ENCODE assay signal across 32 cellular contexts in genomic region chrX:87310780-87311179, GRCh38.
DNase-seq lines count a peak whose midpoint lies in the region; ATAC-seq, FAIRE-seq and TF ChIP-seq lines count a peak whose summit lies in the region.
"Had no signal": no experiment of that assay in that cellular context is flagged by ENCODE, and none has a peak within 500 bp of the region (broad histone marks: within the 10 kb centered on the region; RNA-seq: fewer than 3 reads in every experiment).

No MANE protein-coding gene starts in this region.

- no peaks in the 10 kb centered on the region for H3K27me3 ChIP-seq in neural cell (ENCODE audit: insufficient read depth, low read depth, low read length)
- no peaks in the 10 kb centered on the region for H3K27me3 ChIP-seq in naive thymus-derived CD4-positive, alpha-beta T cell (ENCODE audit: control insufficient read depth in 2 of 2, insufficient read depth in 2 of 2, low read length in 2 of 2)
- H3K27me3 ChIP-seq: BE2C had no signal

- no peaks in the 10 kb centered on the region for H3K79me2 ChIP-seq in neural cell (replicated peaks; ENCODE audit: insufficient read depth, low read length)

- no peak overlapping the region for H3K4me2 ChIP-seq in neural cell (ENCODE audit: low read length)
- H3K4me2 ChIP-seq: A549; BLaER1; BLaER1 treated with 17β-estradiol and CSF1 and Interleukin-3, amounts not matched to agents 10 nM and 100 nM had no signal

- no peaks in the 10 kb centered on the region for H3K36me3 ChIP-seq in neural cell (ENCODE audit: insufficient read depth, low read length)
- H3K36me3 ChIP-seq in naive thymus-derived CD4-positive, alpha-beta T cell (ENCODE audit: control insufficient read depth in 2 of 3, insufficient read depth in 3 of 3, low read length in 3 of 3) = no peaks in the 10 kb centered on the region
- H3K36me3 ChIP-seq: BE2C; BLaER1; BLaER1 treated with 17β-estradiol and CSF1 and Interleukin-3, amounts not matched to agents 10 nM and 100 nM had no signal

- H3K9ac ChIP-seq in neural cell (ENCODE audit: low read length) = no peak overlapping the region
- H3K9ac ChIP-seq: BLaER1; BLaER1 treated with 17β-estradiol and CSF1 and Interleukin-3, amounts not matched to agents 10 nM and 100 nM had no signal

- peaks cover 0 to 6% (median 0%) of the 10 kb centered on the region in 11 donors for H3K9me3 Mint-ChIP-seq in naive thymus-derived CD4-positive, alpha-beta T cell
- H3K9me3 Mint-ChIP-seq: CD14-positive monocyte; CD4-positive, alpha-beta memory T cell; CD4-positive, alpha-beta T cell; CD8-positive, alpha-beta T cell had no signal

- no peak overlapping the region for H3K27ac Mint-ChIP-seq in naive thymus-derived CD4-positive, alpha-beta T cell
- H3K27ac Mint-ChIP-seq: B cell; CD14-positive monocyte; CD4-positive, alpha-beta memory T cell; CD4-positive, alpha-beta T cell; CD4-positive, CD25-positive, alpha-beta regulatory T cell; CD8-positive, alpha-beta memory T cell; CD8-positive, alpha-beta T cell had no signal

- CTCF ChIA-PET in naive thymus-derived CD4-positive, alpha-beta T cell (lab: Charles Lee) = no interaction called here

- no peak overlapping the region for H3K4me3 Mint-ChIP-seq in naive thymus-derived CD4-positive, alpha-beta T cell
- H3K4me3 Mint-ChIP-seq: B cell; CD14-positive monocyte; CD4-positive, alpha-beta memory T cell; CD4-positive, alpha-beta T cell; CD4-positive, CD25-positive, alpha-beta regulatory T cell; CD8-positive, alpha-beta memory T cell; CD8-positive, alpha-beta T cell had no signal

- peak overlapping the region; percentile 12 for H3K27ac ChIP-seq in neural cell (ENCODE audit: low read length)
- H3K27ac ChIP-seq in naive thymus-derived CD4-positive, alpha-beta T cell (ENCODE audit: low read depth, low read length) = no peak overlapping the region
- H3K27ac ChIP-seq: 22Rv1; A549; BLaER1; BLaER1 treated with 17β-estradiol and CSF1 and Interleukin-3, amounts not matched to agents 10 nM and 100 nM; C4-2B had no signal

- TF ChIP-seq EP300 in neural cell (conservative IDR thresholded peaks at IDR 0.05; ENCODE audit: poor library complexity, severe bottlenecking) = peak; percentile 88

- no peak for TF ChIP-seq RAD21 in neural cell (conservative IDR thresholded peaks at IDR 0.05)

- H3K27me3 Mint-ChIP-seq in naive thymus-derived CD4-positive, alpha-beta T cell = no peaks in the 10 kb centered on the region
- H3K27me3 Mint-ChIP-seq: B cell; CD4-positive, alpha-beta memory T cell; CD4-positive, alpha-beta T cell; CD4-positive, CD25-positive, alpha-beta regulatory T cell had no signal

- H3K9me3 ChIP-seq in neural cell (ENCODE audit: low read length) = no peaks in the 10 kb centered on the region
- no peaks in the 10 kb centered on the region for H3K9me3 ChIP-seq in naive thymus-derived CD4-positive, alpha-beta T cell (ENCODE audit: control insufficient read depth in 2 of 3, low read length in 3 of 3)
- H3K9me3 ChIP-seq: A549, BE2C, BLaER1, Caco-2 had no signal

- no peaks in the 10 kb centered on the region for H3K4me1 Mint-ChIP-seq in naive thymus-derived CD4-positive, alpha-beta T cell
- H3K4me1 Mint-ChIP-seq: B cell; CD14-positive monocyte; CD4-positive, alpha-beta memory T cell; CD4-positive, CD25-positive, alpha-beta regulatory T cell; CD8-positive, alpha-beta memory T cell had no signal

- peak; percentile 43 for FAIRE-seq in frontal cortex (lab: Jason Lieb, UNC)
- FAIRE-seq: A549, D721Med had no signal

- H3K4me3 ChIP-seq in neural cell (ENCODE audit: low read length) = no peak overlapping the region
- no peak overlapping the region for H3K4me3 ChIP-seq in naive thymus-derived CD4-positive, alpha-beta T cell (ENCODE audit: low read length)
- H3K4me3 ChIP-seq: A549; BLaER1; BLaER1 treated with 17β-estradiol and CSF1 and Interleukin-3, amounts not matched to agents 10 nM and 100 nM had no signal

- no peaks in the 10 kb centered on the region for H3F3A ChIP-seq in neural cell (ENCODE audit: insufficient read depth, low read length, poor library complexity, severe bottlenecking)

- intact Hi-C loops in naive thymus-derived CD4-positive, alpha-beta T cell (cut with micrococcal nuclease) = no loop called here

- no peaks in the 10 kb centered on the region for H3K36me3 Mint-ChIP-seq in naive thymus-derived CD4-positive, alpha-beta T cell
- H3K36me3 Mint-ChIP-seq: CD14-positive monocyte; CD4-positive, alpha-beta memory T cell; CD4-positive, CD25-positive, alpha-beta regulatory T cell; CD8-positive, alpha-beta memory T cell; CD8-positive, alpha-beta T cell had no signal

- no peak for TF ChIP-seq CTCF in neural cell (IDR thresholded peaks at IDR 0.05; ENCODE audit: poor library complexity, severe bottlenecking)

- H2AFZ ChIP-seq in neural cell (ENCODE audit: low read depth, low read length) = no peak overlapping the region

- POLR2A ChIA-PET in naive thymus-derived CD4-positive, alpha-beta T cell (lab: Charles Lee) = no interaction called here

- DNase-seq in frontal cortex (ENCODE audit: low spot score in 2 of 2) (no peak), NCI-H748 (lab: John Stamatoyannopoulos, UW; ENCODE audit: unreplicated experiment) (no peak)
- no peak for DNase-seq in naive thymus-derived CD4-positive, alpha-beta T cell
- DNase-seq: 8988T; ACHN; AML-193; BE2C; C1 segment of cervical spinal cord; Caco-2; Calu3; CD4-positive, alpha-beta memory T cell; CD4-positive, alpha-beta T cell; CD4-positive, CD25-positive, alpha-beta regulatory T cell; CD8-positive, alpha-beta memory T cell; CD8-positive, alpha-beta T cell; COR-L47; DMS 273 treated with DMSO at 0.1 percent for 48 hours; DMS153; DMS53; DMS79; DMS79 treated with DMSO at 0.1 percent for 48 hours; DND-41; EL had no signal

- no peaks in the 10 kb centered on the region for H3K4me1 ChIP-seq in naive thymus-derived CD4-positive, alpha-beta T cell (ENCODE audit: control insufficient read depth in 2 of 2, insufficient read depth in 2 of 2, low read length in 2 of 2)
- H3K4me1 ChIP-seq: A549; BE2C; BLaER1; BLaER1 treated with 17β-estradiol and CSF1 and Interleukin-3, amounts not matched to agents 10 nM and 100 nM; Caco-2 had no signal

- ATAC-seq in naive thymus-derived CD4-positive, alpha-beta T cell = no peak
- ATAC-seq: A549; CD8-positive, alpha-beta T cell had no signal

- H4K20me1 ChIP-seq in neural cell (ENCODE audit: insufficient read depth) = no peaks in the 10 kb centered on the region
- H4K20me1 ChIP-seq: BLaER1; BLaER1 treated with 17β-estradiol and CSF1 and Interleukin-3, amounts not matched to agents 10 nM and 100 nM had no signal

- H3K9me2 ChIP-seq in neural cell (ENCODE audit: insufficient read depth, low read length) = no peaks in the 10 kb centered on the region

TF ChIP-seq in neural cell, 6 proteins besides CTCF, POLR2A, EP300 and RAD21:
- TF ChIP-seq EZH2 (IDR thresholded peaks at IDR 0.05; ENCODE audit: borderline replicate concordance, insufficient read depth, low read length, poor library complexity, severe bottlenecking) (no peak), POLR2AphosphoS5 (IDR thresholded peaks at IDR 0.05) (peak; percentile 67), REST (IDR thresholded peaks at IDR 0.05; ENCODE audit: borderline replicate concordance) (peak; percentile 38)
